12 cellular contexts compared by ENCODE assay signal in genomic region chr2:71465961-71466300, GRCh38. TPM values are rescaled to one million over a fixed set of nuclear protein-coding genes. Genes with fewer than 3 reads are reported as not detected.
A peak's percentile ranks its signal among the peaks of the same experiment; 100 is the strongest.
DNase-seq lines count a peak whose midpoint lies in the region; ATAC-seq and TF ChIP-seq lines count a peak whose summit lies in the region.
"Had no signal": no experiment of that assay in that cellular context is flagged by ENCODE, and none has a peak within 500 bp of the region (broad histone marks: within the 10 kb centered on the region; RNA-seq: fewer than 3 reads in every experiment).

No MANE protein-coding gene starts in this region.

- H3K27me3 ChIP-seq in HCT116 (ENCODE audit: insufficient read depth, low read length) (peaks cover 3% of the 10 kb centered on the region; the same call in 1 of the 2 replicates), liver (ENCODE audit: control insufficient read depth in 4 of 4, insufficient read depth in 4 of 4, low read length in 3 of 4) (no peaks in the 10 kb centered on the region)

- H3K27ac ChIP-seq in HCT116 (ENCODE audit: low read depth, low read length) (no peak overlapping the region; the same call in 1 of the 2 replicates), liver (ENCODE audit: low read depth in 1 of 2, low read length in 2 of 2) (peak overlapping the region; percentile 69 to 71), skin epidermis (peak overlapping the region in 8 of 21 experiments; percentile 0 to 84 (median 47))

- no peaks in the 10 kb centered on the region for H3K9me2 ChIP-seq in HCT116 (ENCODE audit: insufficient read depth)

- 35% methylated on average over 23 of the region's 23 CpGs for WGBS in liver

- peak overlapping the region in 1 of 2 experiments; percentile 92; a peak in 1 of 4 replicates for H3K4me3 ChIP-seq in HCT116 (replicated peaks in 1 of 2; ENCODE audit: low read depth in 1 of 2, low read length in 2 of 2)
- H3K4me3 ChIP-seq in choroid plexus epithelial cell (ENCODE audit: low read depth, low read length), result peak overlapping the region; percentile 67
- peak overlapping the region; percentile 68 to 79 (median 77) for H3K4me3 ChIP-seq in liver (ENCODE audit: low read depth in 1 of 3, low read length in 3 of 3)
- peak overlapping the region; percentile 44 to 66 (median 49) for H3K4me3 ChIP-seq in skin epidermis

- H4K20me1 ChIP-seq in HCT116 (ENCODE audit: insufficient read depth), result no peaks in the 10 kb centered on the region

- RAD21 ChIA-PET in HCT116 (lab: Charles Lee; ENCODE audit: low non-redundant PET in 1 of 2, low total read pairs in 2 of 2, uncharacterized antibody in 2 of 2, unreplicated experiment in 2 of 2), result interaction anchor here in 1 of 2 experiments (1.0 kb wide), 1 partner anchor 44 kb away, joined by 3 read pairs; no protein-coding TSS in a partner anchor

- peaks cover 0 to 19% of the 10 kb centered on the region in 2 experiments; a peak in 3 of 4 replicates for H3K4me1 ChIP-seq in HCT116 (ENCODE audit: control insufficient read depth in 1 of 2, insufficient read depth in 2 of 2, low read length in 2 of 2)
- H3K4me1 ChIP-seq in liver (ENCODE audit: control insufficient read depth in 4 of 4, insufficient read depth in 4 of 4, low read length in 3 of 4), result peaks cover 2 to 29% (median 19%) of the 10 kb centered on the region in 4 donors

- no peak overlapping the region for H2AFZ ChIP-seq in HCT116 (ENCODE audit: low read depth, low read length, poor library complexity, severe bottlenecking)

- no peak for TF ChIP-seq POLR2A in HCT116 (IDR thresholded peaks at IDR 0.05; ENCODE audit: borderline replicate concordance, extremely low read depth, insufficient read depth, insufficient read length)

- CTCF ChIA-PET in HCT116 (lab: Charles Lee), result no interaction called here

- no peaks in the 10 kb centered on the region for H3K9me3 ChIP-seq in HCT116 (ENCODE audit: control insufficient read depth in 1 of 2, insufficient read depth in 1 of 2, low read depth in 1 of 2, low read length in 2 of 2)
- no peaks in the 10 kb centered on the region for H3K9me3 ChIP-seq in liver (ENCODE audit: control insufficient read depth in 4 of 4, low read length in 3 of 4)

- no peak overlapping the region for H3K9ac ChIP-seq in HCT116 (ENCODE audit: low read length)
- peak overlapping the region in 1 of 2 donors; percentile 79 for H3K9ac ChIP-seq in liver (ENCODE audit: low read depth in 1 of 2, low read length in 2 of 2)

- POLR2A ChIA-PET in HCT116 (lab: Charles Lee), result no interaction called here

- no peak for TF ChIP-seq CTCF in HCT116 (IDR thresholded peaks at IDR 0.05 in 2 of 3, conservative IDR thresholded peaks at IDR 0.05 in 1 of 3; ENCODE audit: borderline replicate concordance in 1 of 3, insufficient read depth in 1 of 3, low read depth in 2 of 3, low read length in 2 of 3)
- TF ChIP-seq CTCF in choroid plexus epithelial cell (conservative IDR thresholded peaks at IDR 0.05; ENCODE audit: low read depth, low read length), result no peak
- no peak for TF ChIP-seq CTCF in liver (IDR thresholded peaks at IDR 0.05; ENCODE audit: low read depth, low read length, missing input control)

- H3K36me3 ChIP-seq in HCT116 (ENCODE audit: control insufficient read depth in 1 of 2, insufficient read depth in 2 of 2, low read length in 2 of 2), result no peaks in the 10 kb centered on the region
- H3K36me3 ChIP-seq in liver (ENCODE audit: control insufficient read depth in 4 of 4, insufficient read depth in 3 of 4, low read depth in 1 of 4, low read length in 3 of 4), result no peaks in the 10 kb centered on the region

- DNase-seq in HCT116 (ENCODE audit: low read depth, low spot score) (no peak), choroid plexus epithelial cell (ENCODE audit: low read depth) (no peak), SHP77 treated with DMSO at 0.1 percent for 48 hours (lab: John Stamatoyannopoulos, UW) (no peak), NCI-H82 (lab: John Stamatoyannopoulos, UW) (no peak), NCI-H2029 treated with DMSO at 0.1 percent for 48 hours (lab: John Stamatoyannopoulos, UW) (no peak)
- DNase-seq: activated naive CD4-positive, alpha-beta T cell treated with Interleukin-2 at 50 U/mL for 16 hours; DMS 273 treated with DMSO at 0.1 percent for 48 hours; midbrain; NCI-H187 had no signal

- peak overlapping the region; percentile 99 for H3K4me2 ChIP-seq in HCT116 (ENCODE audit: low read length)

- no peaks in the 10 kb centered on the region for H3K79me2 ChIP-seq in HCT116 (ENCODE audit: insufficient read depth, low read length)

- intact Hi-C loops in HCT116 (cut with micrococcal nuclease), result no loop called here

- no TSS peak for BruUV-seq in HCT116 (replicated peaks; lab: Mats Ljungman, UMichigan)

- TF ChIP-seq RAD21 in HCT116 (IDR thresholded peaks at IDR 0.05; ENCODE audit: low read depth) (no peak), liver (IDR thresholded peaks at IDR 0.05) (no peak)

- no peak for ATAC-seq in HCT116
- ATAC-seq in HG02970 (IDR thresholded peaks at IDR 0.05; ENCODE audit: low FRiP score, unreplicated experiment), result no peak

TF ChIP-seq in HCT116, 20 proteins besides CTCF, POLR2A, EP300 and RAD21 (continues in another document):
- TF ChIP-seq ATF3 (IDR thresholded peaks at IDR 0.05) (no peak), SIN3A (IDR thresholded peaks at IDR 0.05; ENCODE audit: low read depth) (no peak), TCF7L2 (IDR thresholded peaks at IDR 0.05; ENCODE audit: borderline replicate concordance, extremely low read depth, insufficient read depth, insufficient read length) (no peak), POLR2AphosphoS5 (IDR thresholded peaks at IDR 0.05; ENCODE audit: low read depth, low read length) (no peak), CBX3 (IDR thresholded peaks at IDR 0.05; ENCODE audit: low read depth) (no peak), ZFX (IDR thresholded peaks at IDR 0.05) (no peak), EZH2phosphoT487 (IDR thresholded peaks at IDR 0.05; ENCODE audit: borderline replicate concordance) (no peak), EZH2 (IDR thresholded peaks at IDR 0.05) (no peak), SP1 (IDR thresholded peaks at IDR 0.05; ENCODE audit: low read depth) (no peak), MAX (IDR thresholded peaks at IDR 0.05) (no peak), FOSL1 (IDR thresholded peaks at IDR 0.05; ENCODE audit: low read depth) (no peak), CEBPB (IDR thresholded peaks at IDR 0.05; ENCODE audit: low read depth) (no peak)

TF ChIP-seq in liver, 16 proteins besides CTCF, POLR2A, EP300 and RAD21 (continues in another document):
- no peak for TF ChIP-seq ZBTB33 (IDR thresholded peaks at IDR 0.05)
- no peak for TF ChIP-seq FOXA1 (IDR thresholded peaks at IDR 0.05)
- no peak for TF ChIP-seq SP1 (IDR thresholded peaks at IDR 0.05)
- TF ChIP-seq JUND (IDR thresholded peaks at IDR 0.05), result no peak
- TF ChIP-seq HNF4A (conservative IDR thresholded peaks at IDR 0.05), result no peak
- TF ChIP-seq TAF1 (conservative IDR thresholded peaks at IDR 0.05), result no peak
- TF ChIP-seq FOXA2 (IDR thresholded peaks at IDR 0.05), result no peak
- no peak for TF ChIP-seq MAX (IDR thresholded peaks at IDR 0.05)
- no peak for TF ChIP-seq HNF4G (IDR thresholded peaks at IDR 0.05)
- TF ChIP-seq ATF3 (IDR thresholded peaks at IDR 0.05), result no peak
- no peak for TF ChIP-seq NR2F2 (IDR thresholded peaks at IDR 0.05)
- no peak for TF ChIP-seq GABPA (IDR thresholded peaks at IDR 0.05 in 1 of 2, conservative IDR thresholded peaks at IDR 0.05 in 1 of 2)
- no peak for TF ChIP-seq RXRA (IDR thresholded peaks at IDR 0.05)
- TF ChIP-seq EGR1 (IDR thresholded peaks at IDR 0.05; ENCODE audit: low read depth in 2 of 2), result no peak
- TF ChIP-seq YY1 (IDR thresholded peaks at IDR 0.05), result no peak

RNA-seq across cellular contexts. Expression of gene DYSF, which starts 12.6 kb away (rescaled TPM):
- total RNA-seq in HCT116 (2021; ENCODE audit: unreplicated experiment) (0.89 TPM), liver (10 to 100 TPM; 15.1 to 20.8 TPM)
- 1.4 and 2.4 TPM in 2 replicates for polyA plus RNA-seq in HCT116 (2012)
- 10 to 100 TPM in 1 of 2 donors, 1 to 10 TPM in 1; 8.5 to 12.0 TPM for polyA plus RNA-seq in liver
